In the genomic region with DNA sequence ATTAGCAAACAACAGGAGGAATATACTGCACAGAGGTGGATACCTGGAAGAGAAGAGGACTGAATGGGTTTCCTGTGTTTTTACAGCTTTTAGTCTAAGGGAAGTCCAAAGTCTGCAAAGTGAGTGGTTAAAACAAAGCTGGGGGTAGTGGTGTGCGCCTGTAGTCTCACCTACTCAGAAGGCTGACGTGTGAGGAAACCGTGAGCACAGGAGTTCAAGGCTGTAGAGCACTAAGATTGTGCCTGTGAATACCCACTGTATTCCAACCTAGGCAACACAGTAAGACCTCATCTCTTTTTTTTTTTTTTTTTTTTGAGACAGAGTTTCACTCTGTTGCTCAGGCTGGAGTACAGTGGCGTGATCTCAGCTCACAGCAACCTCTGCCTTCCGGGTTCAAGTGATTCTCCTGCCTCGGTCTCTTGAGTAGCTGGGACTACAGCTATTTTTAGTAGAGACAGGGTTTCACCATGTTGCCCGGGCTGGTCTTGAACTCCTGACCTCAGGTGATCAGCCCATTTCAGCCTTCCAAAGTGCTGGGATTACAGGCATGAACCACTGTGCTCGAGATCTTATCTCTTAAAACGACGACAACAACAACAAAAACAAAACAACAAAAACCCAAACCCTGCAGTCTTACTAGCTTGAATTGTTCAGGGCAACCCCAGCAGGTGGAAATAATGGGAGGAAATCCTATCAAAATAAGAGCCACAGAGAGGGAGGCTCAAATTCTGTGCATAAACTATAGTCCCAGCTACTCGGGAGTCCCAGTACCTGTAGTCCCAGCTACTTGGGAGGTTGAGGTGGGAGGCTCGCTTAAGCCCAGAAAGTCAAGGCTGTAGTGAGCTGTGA, we compare ENCODE assay signal across 1 cellular context.
TF ChIP-seq lines count a peak whose summit lies in the region.

No MANE protein-coding gene starts in this region.

TF ChIP-seq in endothelial cell of umbilical vein, 7 proteins besides CTCF, POLR2A, EP300 and RAD21:
- no peak for TF ChIP-seq GATA2 (IDR thresholded peaks at IDR 0.05; ENCODE audit: insufficient read depth, insufficient read length, low read depth, low read length)
- no peak for TF ChIP-seq POLR2AphosphoS5 (IDR thresholded peaks at IDR 0.05; ENCODE audit: insufficient read depth, low read depth, low read length)
- TF ChIP-seq EZH2 (IDR thresholded peaks at IDR 0.05; ENCODE audit: borderline replicate concordance, low read depth, low read length, severe bottlenecking), result no peak
- TF ChIP-seq FOS (IDR thresholded peaks at IDR 0.05; ENCODE audit: borderline replicate concordance, insufficient read depth, low read length), result no peak
- no peak for TF ChIP-seq JUN (IDR thresholded peaks at IDR 0.05; ENCODE audit: borderline replicate concordance, insufficient read depth, insufficient read length, low read depth)
- TF ChIP-seq, protein P1, sequence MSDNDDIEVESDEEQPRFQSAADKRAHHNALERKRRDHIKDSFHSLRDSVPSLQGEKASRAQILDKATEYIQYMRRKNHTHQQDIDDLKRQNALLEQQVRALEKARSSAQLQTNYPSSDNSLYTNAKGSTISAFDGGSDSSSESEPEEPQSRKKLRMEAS (IDR thresholded peaks at IDR 0.05; ENCODE audit: insufficient read depth, insufficient read length), result no peak
- TF ChIP-seq MYC (IDR thresholded peaks at IDR 0.05; ENCODE audit: low read depth, low read length), result no peak
